In the genomic region with DNA sequence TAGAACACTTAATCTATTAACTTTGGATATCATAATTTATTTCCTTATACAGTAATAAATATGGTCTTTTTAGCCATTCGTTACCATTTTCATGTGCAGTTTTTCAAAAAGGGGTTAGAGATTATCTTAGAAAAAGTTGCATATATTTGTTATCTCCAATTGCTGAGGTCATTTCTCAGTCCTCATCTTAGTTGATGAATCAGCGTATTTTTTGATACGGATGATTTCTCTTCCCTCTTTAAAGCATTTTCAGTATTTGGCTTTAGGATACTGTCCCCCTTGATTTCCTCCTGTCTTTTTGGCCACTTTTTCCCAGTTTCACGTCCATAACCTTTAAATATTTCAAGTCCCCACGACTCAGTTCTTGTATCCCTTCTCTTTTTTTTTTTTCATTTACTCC, we compare ENCODE assay signal across 20 cellular contexts. TPM values are rescaled to one million over a fixed set of nuclear protein-coding genes. Genes with fewer than 3 reads are reported as not detected.
DNase-seq lines count a peak whose midpoint lies in the region; ATAC-seq, FAIRE-seq and TF ChIP-seq lines count a peak whose summit lies in the region.
"Had no signal": no experiment of that assay in that cellular context is flagged by ENCODE, and none has a peak within 500 bp of the region (broad histone marks: within the 10 kb centered on the region; RNA-seq: fewer than 3 reads in every experiment).

No MANE protein-coding gene starts in this region.

- no peak overlapping the region for H3K14ac ChIP-seq in H9 (ENCODE audit: insufficient read depth, low read length)

- no peak overlapping the region for H2BK5ac ChIP-seq in H9 (ENCODE audit: insufficient read length, low read length)

- H3K4me2 ChIP-seq in A549 (no peak overlapping the region), H9 (ENCODE audit: insufficient read depth, insufficient read length, low read length) (no peak overlapping the region), neural progenitor cell (no peak overlapping the region)

- H3K18ac ChIP-seq in H9 (ENCODE audit: insufficient read length, low read depth, low read length): no peak overlapping the region

- H3K4me1 ChIP-seq in A549: peaks cover 35% of the 10 kb centered on the region
- H3K4me1 ChIP-seq in H9 (ENCODE audit: insufficient read depth, low read length): no peaks in the 10 kb centered on the region
- H3K4me1 ChIP-seq in neural progenitor cell: no peaks in the 10 kb centered on the region
- H3K4me1 ChIP-seq: BE2C had no signal

- H3K36me3 Mint-ChIP-seq in H9 (ENCODE audit: insufficient read depth in 1 of 3, low read depth in 3 of 3) (peaks cover 7 to 11% (median 8%) of the 10 kb centered on the region in 3 experiments), WTC11 (peaks cover 8% of the 10 kb centered on the region), neural progenitor cell (peaks cover 13% of the 10 kb centered on the region), progenitor cell of endocrine pancreas (ENCODE audit: insufficient read depth) (peaks cover 11% of the 10 kb centered on the region)

- H3K36me3 ChIP-seq in neural progenitor cell: no peaks in the 10 kb centered on the region
- H3K36me3 ChIP-seq: BE2C had no signal

- no peak for TF ChIP-seq EP300 in A549 (IDR thresholded peaks at IDR 0.05)

- DNase-seq in A549 (ENCODE audit: low read depth in 1 of 2, low spot score in 1 of 2) (no peak), H9 (no peak), WTC11 (ENCODE audit: low spot score) (no peak), neural progenitor cell (ENCODE audit: low spot score) (no peak), T-helper 1 cell (no peak), progenitor cell of endocrine pancreas (ENCODE audit: low spot score, unreplicated experiment) (no peak), D721Med (ENCODE audit: insufficient read length, low spot score) (no peak)
- DNase-seq: ACHN; BE2C; C1 segment of cervical spinal cord; CD4-positive, CD25-positive, alpha-beta regulatory T cell; CD8-positive, alpha-beta memory T cell; COR-L47; GM23248; H7; KBM-7 had no signal

- POLR2A ChIA-PET in A549 (lab: Yijun Ruan, JAX): no interaction called here
- POLR2A ChIA-PET in WTC11 (lab: Charles Lee): no interaction called here

- H3T11ph ChIP-seq in H9 (ENCODE audit: low read length): no peak overlapping the region

- no peak overlapping the region for H3K56ac ChIP-seq in H9 (ENCODE audit: insufficient read length, low read depth, low read length)

- WGBS in A549 (ENCODE audit: missing lambda C conversion rate): 87% methylated on average over 5 of the region's 5 CpGs
- WGBS in H9 (ENCODE audit: extremely low coverage, insufficient read length, low lambda C conversion rate): no CpG with 5 or more reads among the region's 5 CpGs

- H3K4me1 Mint-ChIP-seq in H9 (peaks cover 0 to 5% of the 10 kb centered on the region in 2 experiments; a peak in 2 of 4 replicates), WTC11 (no peaks in the 10 kb centered on the region), neural progenitor cell (no peaks in the 10 kb centered on the region), progenitor cell of endocrine pancreas (ENCODE audit: low read depth) (peaks cover 18% of the 10 kb centered on the region)
- H3K4me1 Mint-ChIP-seq: CD8-positive, alpha-beta memory T cell had no signal

- no peak overlapping the region for H2BK20ac ChIP-seq in H9 (ENCODE audit: low read depth, low read length, poor library complexity, severe bottlenecking)

- H3K27me3 ChIP-seq in H9 (ENCODE audit: insufficient read depth, low read length) (no peaks in the 10 kb centered on the region), neural progenitor cell (no peaks in the 10 kb centered on the region)
- H3K27me3 ChIP-seq: BE2C had no signal

- ATAC-seq in A549 (no peak), WTC11 (no peak)

- CTCF ChIA-PET in A549 (lab: Yijun Ruan, JAX) (interaction anchor here (1.5 kb wide), 1 partner anchor 15 kb away, joined by 5 read pairs; no protein-coding TSS in a partner anchor), WTC11 (lab: Charles Lee) (no interaction called here)

- H3K79me1 ChIP-seq in H9 (ENCODE audit: insufficient read depth, low read depth, low read length, poor library complexity, severe bottlenecking): no peaks in the 10 kb centered on the region

- H3K4me3 Mint-ChIP-seq in H9 (no peak overlapping the region), WTC11 (no peak overlapping the region), neural progenitor cell (no peak overlapping the region), progenitor cell of endocrine pancreas (ENCODE audit: low read depth) (no peak overlapping the region)
- H3K4me3 Mint-ChIP-seq: CD4-positive, CD25-positive, alpha-beta regulatory T cell; CD8-positive, alpha-beta memory T cell had no signal

- no peak overlapping the region for H4K5ac ChIP-seq in H9 (ENCODE audit: insufficient read length, low read depth, low read length)

- H3K4me3 ChIP-seq in A549: no peak overlapping the region
- no peak overlapping the region for H3K4me3 ChIP-seq in neural progenitor cell
- H3K4me3 ChIP-seq: GM23248 had no signal

- no peak overlapping the region for H2BK15ac ChIP-seq in H9 (ENCODE audit: low read depth, low read length)

- H3K27ac Mint-ChIP-seq in H9 (peak overlapping the region in 2 of 3 experiments; percentile 1 to 32; a peak in 1 of 7 replicates), WTC11 (peak overlapping the region; percentile 1; the same call in 1 of the 2 replicates), neural progenitor cell (peak overlapping the region; percentile 1), progenitor cell of endocrine pancreas (no peak overlapping the region)
- H3K27ac Mint-ChIP-seq: CD8-positive, alpha-beta memory T cell had no signal

- no peak overlapping the region for H3K27ac ChIP-seq in A549
- no peak overlapping the region for H3K27ac ChIP-seq in H9 (ENCODE audit: insufficient read length, low read depth, low read length)
- no peak overlapping the region for H3K27ac ChIP-seq in neural progenitor cell
- H3K27ac ChIP-seq: GM23248 had no signal

- H3K9me3 ChIP-seq in A549: no peaks in the 10 kb centered on the region
- no peaks in the 10 kb centered on the region for H3K9me3 ChIP-seq in H9 (ENCODE audit: control insufficient read depth, low read depth, low read length)
- no peaks in the 10 kb centered on the region for H3K9me3 ChIP-seq in neural progenitor cell (ENCODE audit: low read depth)
- H3K9me3 ChIP-seq: BE2C had no signal

- no peak overlapping the region for H2AK5ac ChIP-seq in H9 (ENCODE audit: insufficient read length, low read length)

- no peak for TF ChIP-seq RAD21 in A549 (conservative IDR thresholded peaks at IDR 0.05 in 1 of 2, IDR thresholded peaks at IDR 0.05 in 1 of 2)

- H2BK120ac ChIP-seq in H9 (ENCODE audit: low read depth, low read length, poor library complexity, severe bottlenecking): no peak overlapping the region

- no peaks in the 10 kb centered on the region for H3F3A ChIP-seq in neural progenitor cell (ENCODE audit: low read depth)

- no peak overlapping the region for H4K8ac ChIP-seq in H9 (replicated peaks; ENCODE audit: insufficient read length, low read depth, low read length)

- H3K9ac ChIP-seq in H9 (ENCODE audit: extremely low read depth, insufficient read length, low read length) (no peak overlapping the region), neural progenitor cell (no peak overlapping the region)
- H3K9ac ChIP-seq: GM23248 had no signal

- no peak overlapping the region for H3K4ac ChIP-seq in H9 (ENCODE audit: low read depth, low read length)

- no peak for FAIRE-seq in A549 (lab: Jason Lieb, UNC)
- no peak for FAIRE-seq in D721Med (lab: Jason Lieb, UNC)
- FAIRE-seq: GM12892, GM18507 had no signal

- no peak overlapping the region for H3K23ac ChIP-seq in H9 (ENCODE audit: insufficient read length, low read depth, low read length)

- H3K9me3 Mint-ChIP-seq in H9: peaks cover 0 to 3% of the 10 kb centered on the region in 2 experiments; a peak in 1 of 5 replicates
- peaks cover 8% of the 10 kb centered on the region for H3K9me3 Mint-ChIP-seq in WTC11
- no peaks in the 10 kb centered on the region for H3K9me3 Mint-ChIP-seq in neural progenitor cell
- H3K9me3 Mint-ChIP-seq in progenitor cell of endocrine pancreas (ENCODE audit: low read depth): peaks cover 4% of the 10 kb centered on the region
- H3K9me3 Mint-ChIP-seq: CD4-positive, CD25-positive, alpha-beta regulatory T cell; CD8-positive, alpha-beta memory T cell had no signal

- no peak for TF ChIP-seq POLR2A in A549 (IDR thresholded peaks at IDR 0.05; ENCODE audit: low read length)

- no peaks in the 10 kb centered on the region for H4K20me1 ChIP-seq in H9 (ENCODE audit: control insufficient read depth, insufficient read depth, insufficient read length)
- no peaks in the 10 kb centered on the region for H4K20me1 ChIP-seq in neural progenitor cell (ENCODE audit: low read depth)

- H2AFZ ChIP-seq in H9 (ENCODE audit: low read length): no peak overlapping the region
- H2AFZ ChIP-seq in neural progenitor cell (replicated peaks): no peak overlapping the region
- H2AFZ ChIP-seq: GM23248 had no signal

- no peaks in the 10 kb centered on the region for H3K23me2 ChIP-seq in H9 (ENCODE audit: insufficient read length, low read depth, low read length, poor library complexity, severe bottlenecking)

- no peaks in the 10 kb centered on the region for H3K27me3 Mint-ChIP-seq in H9 (ENCODE audit: low read depth)
- H3K27me3 Mint-ChIP-seq in WTC11 (ENCODE audit: low read depth): no peaks in the 10 kb centered on the region
- peaks cover 4% of the 10 kb centered on the region for H3K27me3 Mint-ChIP-seq in neural progenitor cell (ENCODE audit: insufficient read depth, low read depth)
- no peaks in the 10 kb centered on the region for H3K27me3 Mint-ChIP-seq in progenitor cell of endocrine pancreas
- H3K27me3 Mint-ChIP-seq: CD4-positive, CD25-positive, alpha-beta regulatory T cell; CD8-positive, alpha-beta memory T cell had no signal

- H3K79me2 ChIP-seq in H9 (ENCODE audit: insufficient read depth, low read length): no peaks in the 10 kb centered on the region
- no peaks in the 10 kb centered on the region for H3K79me2 ChIP-seq in neural progenitor cell (ENCODE audit: low read depth)

- no peak overlapping the region for H2BK12ac ChIP-seq in H9 (ENCODE audit: insufficient read length, low read depth, low read length)

- no peak for TF ChIP-seq CTCF in A549 (IDR thresholded peaks at IDR 0.05)
- TF ChIP-seq CTCF in H9 (conservative IDR thresholded peaks at IDR 0.05): no peak
- TF ChIP-seq CTCF in WTC11 (IDR thresholded peaks at IDR 0.05): no peak
- no peak for TF ChIP-seq CTCF in neural progenitor cell (IDR thresholded peaks at IDR 0.05)
- no peak for TF ChIP-seq CTCF in progenitor cell of endocrine pancreas (IDR thresholded peaks at IDR 0.05; ENCODE audit: unreplicated experiment)
- no peak for TF ChIP-seq CTCF in D721Med (IDR thresholded peaks at IDR 0.05; ENCODE audit: insufficient read depth, missing control alignments)

- no peak overlapping the region for H4K91ac ChIP-seq in H9 (ENCODE audit: insufficient read length, low read depth, low read length)

RNA-seq across cellular contexts. Expression of a gene that starts 21.8 kb away (rescaled TPM):
- 9.2 and 16.3 TPM in 2 replicates for polyA plus RNA-seq in A549 (2011; rRNA removed)
- polyA plus RNA-seq in A549 (2012; cell fraction: cytosol; rRNA removed): 1.7 and 2.2 TPM in 2 replicates
- 0.88 and 1.9 TPM in 2 replicates for polyA plus RNA-seq in A549 (2012; cell fraction: nucleus; rRNA removed)
- 7.8 to 8.3 TPM (median 8.3 TPM) in 3 replicates for polyA plus RNA-seq in A549 (2017; fragmentation: RNase III; extraction: RNeasy Plus Mini Kit Qiagen cat#74134 plus additional on column Dnase treatment)
- polyA minus RNA-seq in A549 (2011; rRNA and poly(A)+ RNA removed): 3.7 TPM in 2 replicates
- 12.3 and 17.7 TPM in 2 replicates for total RNA-seq in H9 (2021)
- 14.3 to 15.6 TPM (median 15.6 TPM) in 3 replicates for total RNA-seq in WTC11 (2021)
- 11.7 and 29.4 TPM in 2 replicates for total RNA-seq in neural progenitor cell (ENCODE audit: low replicate concordance)
- total RNA-seq in progenitor cell of endocrine pancreas: 27.7 and 29.9 TPM in 2 replicates

RNA-seq across cellular contexts. Expression of a gene that starts 47.6 kb away (rescaled TPM):
- 20.8 and 21.2 TPM in 2 replicates for polyA plus RNA-seq in A549 (2011; rRNA removed)
- 25.0 and 27.8 TPM in 2 replicates for polyA plus RNA-seq in A549 (2012; cell fraction: cytosol; rRNA removed)
- 28.3 and 29.6 TPM in 2 replicates for polyA plus RNA-seq in A549 (2012; cell fraction: nucleus; rRNA removed)
- polyA plus RNA-seq in A549 (2017; fragmentation: RNase III; extraction: RNeasy Plus Mini Kit Qiagen cat#74134 plus additional on column Dnase treatment): 43.4 to 49.8 TPM (median 47.3 TPM) in 3 replicates
- polyA minus RNA-seq in A549 (2011; rRNA and poly(A)+ RNA removed): 6.2 and 10.5 TPM in 2 replicates
- 56.1 and 58.0 TPM in 2 replicates for total RNA-seq in H9 (2021)
- 46.0 to 50.2 TPM (median 49.6 TPM) in 3 replicates for total RNA-seq in WTC11 (2021)
- 25.9 and 37.3 TPM in 2 replicates for total RNA-seq in neural progenitor cell (ENCODE audit: low replicate concordance)
- 52.7 and 59.0 TPM in 2 replicates for total RNA-seq in progenitor cell of endocrine pancreas

RNA-seq across cellular contexts. Expression of a gene that starts 54.3 kb away (rescaled TPM):
- polyA plus RNA-seq in A549 (2011; rRNA removed) (not detected in 2 replicates), A549 (2017; fragmentation: RNase III; extraction: RNeasy Plus Mini Kit Qiagen cat#74134 plus additional on column Dnase treatment) (not detected in 3 replicates)
- polyA plus RNA-seq in A549 (2012; cell fraction: cytosol; rRNA removed): not detected in 2 replicates
- not detected in 2 replicates for polyA plus RNA-seq in A549 (2012; cell fraction: nucleus; rRNA removed)
- polyA minus RNA-seq in A549 (2011; rRNA and poly(A)+ RNA removed): not detected in 2 replicates
- total RNA-seq in H9 (2021) (not detected in 2 replicates), WTC11 (2021) (0.13 to 0.37 TPM in 2 of 3 replicates, not detected in the other), neural progenitor cell (ENCODE audit: low replicate concordance) (not detected in 2 replicates), progenitor cell of endocrine pancreas (not detected in 2 replicates)
- total RNA-seq: A172; CD4-positive, CD25-positive, alpha-beta regulatory T cell; CD8-positive, alpha-beta memory T cell; GM23248; H7; HT-29 had no signal
- polyA plus RNA-seq: CD8-positive, alpha-beta memory T cell; GM23248 had no signal
